Comparison of ENCODE assay signal across 1 cellular context in the genomic region with DNA sequence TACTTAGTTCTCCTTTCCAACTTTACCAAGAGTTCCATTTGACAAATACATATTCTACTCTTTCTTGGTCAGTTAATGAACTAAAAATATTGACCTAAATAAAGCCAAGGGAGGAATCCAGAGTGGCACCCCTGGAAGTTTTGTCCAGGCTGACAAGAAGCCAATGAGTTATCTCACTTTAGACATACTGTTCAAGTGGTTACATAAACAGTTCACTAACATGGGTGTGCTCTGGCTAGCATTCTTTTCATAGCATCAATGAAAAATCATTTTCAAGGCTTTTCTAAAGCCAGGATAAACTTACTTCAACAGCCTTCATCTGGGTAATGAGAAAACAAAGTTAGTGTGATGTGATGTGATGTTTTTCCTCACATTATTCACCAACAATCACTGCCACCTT.
TF ChIP-seq lines count a peak whose summit lies in the region.

No MANE protein-coding gene starts in this region.

TF ChIP-seq in IMR-90, 13 proteins besides CTCF, POLR2A, EP300 and RAD21 (continued from another document):
- TF ChIP-seq, protein P1, sequence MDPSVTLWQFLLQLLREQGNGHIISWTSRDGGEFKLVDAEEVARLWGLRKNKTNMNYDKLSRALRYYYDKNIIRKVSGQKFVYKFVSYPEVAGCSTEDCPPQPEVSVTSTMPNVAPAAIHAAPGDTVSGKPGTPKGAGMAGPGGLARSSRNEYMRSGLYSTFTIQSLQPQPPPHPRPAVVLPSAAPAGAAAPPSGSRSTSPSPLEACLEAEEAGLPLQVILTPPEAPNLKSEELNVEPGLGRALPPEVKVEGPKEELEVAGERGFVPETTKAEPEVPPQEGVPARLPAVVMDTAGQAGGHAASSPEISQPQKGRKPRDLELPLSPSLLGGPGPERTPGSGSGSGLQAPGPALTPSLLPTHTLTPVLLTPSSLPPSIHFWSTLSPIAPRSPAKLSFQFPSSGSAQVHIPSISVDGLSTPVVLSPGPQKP (IDR thresholded peaks at IDR 0.05; ENCODE audit: borderline replicate concordance, low read depth, low read length), result no peak
